In genomic region chr9:98877211-98877730, GRCh38 we compare ENCODE assay signal across 19 cellular contexts.
DNase-seq lines count a peak whose midpoint lies in the region; ATAC-seq, FAIRE-seq and TF ChIP-seq lines count a peak whose summit lies in the region.
"Had no signal": no experiment of that assay in that cellular context is flagged by ENCODE, and none has a peak within 500 bp of the region (broad histone marks: within the 10 kb centered on the region; RNA-seq: fewer than 3 reads in every experiment).

No MANE protein-coding gene starts in this region.

- H3K4me3 Mint-ChIP-seq in astrocyte (ENCODE audit: unreplicated experiment) (no peak overlapping the region), neural progenitor cell (no peak overlapping the region)
- H3K4me3 Mint-ChIP-seq in stimulated activated memory B cell treated with anti-CD40 and anti-IgM and Interleukin-4, amounts not matched to agents 10 μg/mL and 1 μg/mL and 100 μg/mL, for 72 hours: no peak overlapping the region
- H3K4me3 Mint-ChIP-seq: CD4-positive, alpha-beta memory T cell; GM23338; H9 had no signal

- intact Hi-C loops in cardiac septum (cut with DNase I): no loop called here
- intact Hi-C loops in left cardiac atrium (cut with DNase I): no loop called here

- no peaks in the 10 kb centered on the region for H3F3A ChIP-seq in neural progenitor cell (ENCODE audit: low read depth)

- H3K27ac ChIP-seq in astrocyte (ENCODE audit: low read depth, low read length) (no peak overlapping the region), neural progenitor cell (no peak overlapping the region)

- H3K4me3 ChIP-seq in astrocyte (ENCODE audit: insufficient read depth, low read depth, low read length): no peak overlapping the region
- no peak overlapping the region for H3K4me3 ChIP-seq in neural progenitor cell
- H3K4me3 ChIP-seq: GM23338 had no signal

- H3K27ac Mint-ChIP-seq in astrocyte (ENCODE audit: unreplicated experiment): peak overlapping the region; percentile 47
- H3K27ac Mint-ChIP-seq in neural progenitor cell: peak overlapping the region; percentile 31
- no peak overlapping the region for H3K27ac Mint-ChIP-seq in stimulated activated memory B cell treated with anti-CD40 and anti-IgM and Interleukin-4, amounts not matched to agents 10 μg/mL and 1 μg/mL and 100 μg/mL, for 72 hours
- H3K27ac Mint-ChIP-seq: CD4-positive, alpha-beta memory T cell; GM23338 had no signal

- H3K4me1 Mint-ChIP-seq in astrocyte (ENCODE audit: low read depth, unreplicated experiment) (no peaks in the 10 kb centered on the region), neural progenitor cell (peaks cover 5% of the 10 kb centered on the region)
- no peaks in the 10 kb centered on the region for H3K4me1 Mint-ChIP-seq in stimulated activated memory B cell treated with anti-CD40 and anti-IgM and Interleukin-4, amounts not matched to agents 10 μg/mL and 1 μg/mL and 100 μg/mL, for 72 hours
- H3K4me1 Mint-ChIP-seq: CD4-positive, alpha-beta memory T cell; GM23338; H9 had no signal

- H3K9me3 ChIP-seq in astrocyte (ENCODE audit: insufficient read depth, low read depth, low read length) (no peaks in the 10 kb centered on the region), neural progenitor cell (ENCODE audit: low read depth) (no peaks in the 10 kb centered on the region)

- H3K27me3 Mint-ChIP-seq in astrocyte (ENCODE audit: low read depth, unreplicated experiment) (peaks cover 52% of the 10 kb centered on the region), neural progenitor cell (ENCODE audit: insufficient read depth, low read depth) (peaks cover 9% of the 10 kb centered on the region)
- peaks cover 47% of the 10 kb centered on the region for H3K27me3 Mint-ChIP-seq in stimulated activated memory B cell treated with anti-CD40 and anti-IgM and Interleukin-4, amounts not matched to agents 10 μg/mL and 1 μg/mL and 100 μg/mL, for 72 hours

- H3K27me3 ChIP-seq in astrocyte (ENCODE audit: insufficient read depth, low read length) (peaks cover 25% of the 10 kb centered on the region), neural progenitor cell (no peaks in the 10 kb centered on the region)

- TF ChIP-seq CTCF in astrocyte (IDR thresholded peaks at IDR 0.05; ENCODE audit: insufficient read depth, low read depth, low read length): no peak
- TF ChIP-seq CTCF in neural progenitor cell (IDR thresholded peaks at IDR 0.05): no peak

- H3K9ac ChIP-seq in astrocyte (ENCODE audit: low read length): no peak overlapping the region
- no peak overlapping the region for H3K9ac ChIP-seq in neural progenitor cell

- no peak for FAIRE-seq in astrocyte (lab: Jason Lieb, UNC)
- FAIRE-seq: G401.6, GM12892 had no signal

- DNase-seq in cardiac septum (ENCODE audit: low spot score) (peak; percentile 55), left cardiac atrium (no peak), astrocyte (ENCODE audit: low read depth) (no peak), left lobe of liver (ENCODE audit: low spot score) (peak; percentile 24), neural progenitor cell (ENCODE audit: low spot score) (no peak), DMS 273 treated with DMSO at 0.1 percent for 48 hours (lab: John Stamatoyannopoulos, UW) (no peak), NOMO-1 (lab: John Stamatoyannopoulos, UW; ENCODE audit: unreplicated experiment in 2 of 2) (no peak)
- DNase-seq: C1 segment of cervical spinal cord; Calu3; CD4-positive, alpha-beta memory T cell; COR-L47; DMS153; DND-41; H9 had no signal

- H3K4me1 ChIP-seq in astrocyte (ENCODE audit: insufficient read depth, low read length) (no peaks in the 10 kb centered on the region), neural progenitor cell (no peaks in the 10 kb centered on the region)

- H3K79me2 ChIP-seq in astrocyte (ENCODE audit: insufficient read depth, low read length): no peaks in the 10 kb centered on the region
- no peaks in the 10 kb centered on the region for H3K79me2 ChIP-seq in neural progenitor cell (ENCODE audit: low read depth)

- no peaks in the 10 kb centered on the region for H3K36me3 ChIP-seq in astrocyte (ENCODE audit: insufficient read depth, low read length)
- H3K36me3 ChIP-seq in neural progenitor cell: no peaks in the 10 kb centered on the region

- no peak overlapping the region for H3K4me2 ChIP-seq in astrocyte (ENCODE audit: low read length)
- H3K4me2 ChIP-seq in neural progenitor cell: no peak overlapping the region
- H3K4me2 ChIP-seq: GM23338 had no signal

- H2AFZ ChIP-seq in astrocyte (ENCODE audit: low read depth, low read length): no peak overlapping the region
- H2AFZ ChIP-seq in neural progenitor cell (replicated peaks): no peak overlapping the region
- H2AFZ ChIP-seq: GM23338 had no signal

- H3K9me3 Mint-ChIP-seq in astrocyte (ENCODE audit: unreplicated experiment): peaks cover 9% of the 10 kb centered on the region
- no peaks in the 10 kb centered on the region for H3K9me3 Mint-ChIP-seq in neural progenitor cell
- H3K9me3 Mint-ChIP-seq in stimulated activated memory B cell treated with anti-CD40 and anti-IgM and Interleukin-4, amounts not matched to agents 10 μg/mL and 1 μg/mL and 100 μg/mL, for 72 hours: no peaks in the 10 kb centered on the region
- H3K9me3 Mint-ChIP-seq: CD4-positive, alpha-beta memory T cell; GM23338; H9 had no signal

- no peak for ATAC-seq in left cardiac atrium
- no peak for ATAC-seq in left lobe of liver
- no peak for ATAC-seq in stimulated activated memory B cell treated with anti-CD40 and anti-IgM and Interleukin-4, amounts not matched to agents 10 μg/mL and 1 μg/mL and 100 μg/mL, for 72 hours
- ATAC-seq: GM23338, HCT116 had no signal

- H3K36me3 Mint-ChIP-seq in astrocyte (ENCODE audit: low read depth, unreplicated experiment) (no peaks in the 10 kb centered on the region), neural progenitor cell (no peaks in the 10 kb centered on the region)
- no peaks in the 10 kb centered on the region for H3K36me3 Mint-ChIP-seq in stimulated activated memory B cell treated with anti-CD40 and anti-IgM and Interleukin-4, amounts not matched to agents 10 μg/mL and 1 μg/mL and 100 μg/mL, for 72 hours
- H3K36me3 Mint-ChIP-seq: CD4-positive, alpha-beta memory T cell had no signal

- no peaks in the 10 kb centered on the region for H4K20me1 ChIP-seq in astrocyte (ENCODE audit: insufficient read depth, low read length)
- no peaks in the 10 kb centered on the region for H4K20me1 ChIP-seq in neural progenitor cell (ENCODE audit: low read depth)

Comparison
In these comparisons a context has a peak if more than half of its experiments do, and no peak if none do; other contexts are left out.
1. DNase-seq: peak in cardiac septum (single experiment) and left lobe of liver (single experiment); none in left cardiac atrium (single experiment), astrocyte (single experiment), neural progenitor cell (single experiment), DMS 273 treated with DMSO at 0.1 percent for 48 hours (single experiment) and NOMO-1 (0 of 2).